In genomic region chr1:79325126-79325525, GRCh38 we compare ENCODE assay signal across 23 cellular contexts.
DNase-seq lines count a peak whose midpoint lies in the region; ATAC-seq, FAIRE-seq and TF ChIP-seq lines count a peak whose summit lies in the region.
"Had no signal": no experiment of that assay in that cellular context is flagged by ENCODE, and none has a peak within 500 bp of the region (broad histone marks: within the 10 kb centered on the region; RNA-seq: fewer than 3 reads in every experiment).

No MANE protein-coding gene starts in this region.

- intact Hi-C loops in IMR-90 (cut with micrococcal nuclease): no loop called here

- H3K27ac Mint-ChIP-seq in WTC11: no peak overlapping the region
- H3K27ac Mint-ChIP-seq: B cell; CD4-positive, CD25-positive, alpha-beta regulatory T cell; CD8-positive, alpha-beta T cell had no signal

- no peak for TF ChIP-seq POLR2A in IMR-90 (IDR thresholded peaks at IDR 0.05; ENCODE audit: low read depth, low read length)

- H3K27me3 ChIP-seq in IMR-90 (ENCODE audit: control insufficient read depth, insufficient read depth, low read length): no peaks in the 10 kb centered on the region
- H3K27me3 ChIP-seq in small intestine (ENCODE audit: control insufficient read depth in 2 of 2, insufficient read depth in 2 of 2, low read length in 2 of 2): no peaks in the 10 kb centered on the region
- no peaks in the 10 kb centered on the region for H3K27me3 ChIP-seq in mesendoderm (ENCODE audit: insufficient read depth, low read length, poor library complexity)
- H3K27me3 ChIP-seq: BLaER1 had no signal

- in situ Hi-C loops in IMR-90 (cut with MboI; ENCODE audit: low sequenced_read_pairs): no loop called here

- H3K4me1 ChIP-seq in IMR-90 (ENCODE audit: control insufficient read depth, insufficient read depth, low read length) (peaks cover 5% of the 10 kb centered on the region), small intestine (ENCODE audit: control insufficient read depth in 2 of 2, insufficient read depth in 1 of 2, low read depth in 1 of 2, low read length in 1 of 2) (no peaks in the 10 kb centered on the region), mesendoderm (ENCODE audit: control insufficient read depth, low read depth, low read length) (no peaks in the 10 kb centered on the region)
- H3K4me1 ChIP-seq: BLaER1, Caco-2, HAP-1 had no signal

- H4K8ac ChIP-seq in IMR-90 (ENCODE audit: low read depth in 2 of 2, low read length in 2 of 2) (no peak overlapping the region), mesendoderm (ENCODE audit: low read depth, low read length) (no peak overlapping the region)

- H2AK9ac ChIP-seq in IMR-90 (replicated peaks; ENCODE audit: low read depth, low read length, poor library complexity): no peak overlapping the region

- peaks cover 24% of the 10 kb centered on the region for H3K9me3 Mint-ChIP-seq in WTC11

- H3K14ac ChIP-seq in IMR-90 (replicated peaks; ENCODE audit: low read depth, low read length): no peak overlapping the region

- peaks cover 7% of the 10 kb centered on the region for H3K36me3 Mint-ChIP-seq in WTC11
- H3K36me3 Mint-ChIP-seq: CD4-positive, CD25-positive, alpha-beta regulatory T cell; CD8-positive, alpha-beta T cell had no signal

- H3K27ac ChIP-seq in IMR-90 (ENCODE audit: insufficient read depth, low read length) (no peak overlapping the region; the same call in 1 of the 2 replicates), small intestine (ENCODE audit: low read depth in 1 of 2, low read length in 1 of 2) (no peak overlapping the region), mesendoderm (ENCODE audit: low read depth, low read length) (no peak overlapping the region)
- H3K27ac ChIP-seq: BLaER1, C4-2B had no signal

- no peak overlapping the region for H3K4ac ChIP-seq in IMR-90 (ENCODE audit: low read depth, low read length)
- H3K4ac ChIP-seq in mesendoderm (ENCODE audit: low read depth, low read length): no peak overlapping the region

- POLR2A ChIA-PET in IMR-90 (lab: Charles Lee; ENCODE audit: unreplicated experiment) (no interaction called here), WTC11 (lab: Charles Lee) (no interaction called here)

- H2BK5ac ChIP-seq in IMR-90 (ENCODE audit: low read depth, low read length, poor library complexity, severe bottlenecking) (peak overlapping the region; percentile 15), mesendoderm (ENCODE audit: low read length) (no peak overlapping the region)

- peak overlapping the region; percentile 3; the same call in 1 of the 2 replicates for H2BK20ac ChIP-seq in IMR-90 (ENCODE audit: low read depth, low read length)

- H3K23ac ChIP-seq in IMR-90 (ENCODE audit: low read depth, low read length): no peak overlapping the region
- no peak overlapping the region for H3K23ac ChIP-seq in mesendoderm (ENCODE audit: low read length)

- no peaks in the 10 kb centered on the region for H3K36me3 ChIP-seq in IMR-90 (ENCODE audit: control insufficient read depth, insufficient read depth, low read length)
- no peaks in the 10 kb centered on the region for H3K36me3 ChIP-seq in small intestine (ENCODE audit: control insufficient read depth in 2 of 2, insufficient read depth in 2 of 2, low read length in 2 of 2)
- H3K36me3 ChIP-seq in mesendoderm (ENCODE audit: control insufficient read depth, insufficient read depth, low read length): no peaks in the 10 kb centered on the region
- H3K36me3 ChIP-seq: BLaER1, HAP-1 had no signal

- dilution Hi-C loops in IMR-90 (cut with HindIII; ENCODE audit: low sequenced_read_pairs, unreplicated experiment): no loop called here

- H3K9me3 ChIP-seq in IMR-90 (ENCODE audit: control insufficient read depth, insufficient read depth, low read length): peaks cover 5% of the 10 kb centered on the region; the same call in 1 of the 2 replicates
- no peaks in the 10 kb centered on the region for H3K9me3 ChIP-seq in small intestine (ENCODE audit: control insufficient read depth, low read depth)
- H3K9me3 ChIP-seq: BLaER1, Caco-2, HAP-1 had no signal

- H4K5ac ChIP-seq in IMR-90 (ENCODE audit: low read depth, low read length) (no peak overlapping the region), mesendoderm (ENCODE audit: low read length) (no peak overlapping the region)

- H2AK5ac ChIP-seq in IMR-90 (ENCODE audit: low read depth, low read length) (peak overlapping the region; percentile 71), mesendoderm (ENCODE audit: low read length) (no peak overlapping the region)

- H3K4me3 ChIP-seq in IMR-90 (ENCODE audit: insufficient read depth, low read depth, low read length) (no peak overlapping the region), small intestine (ENCODE audit: low read depth in 1 of 2, low read length in 2 of 2) (no peak overlapping the region), mesendoderm (ENCODE audit: low read length) (no peak overlapping the region)
- H3K4me3 ChIP-seq: BLaER1, HAP-1 had no signal

- H4K91ac ChIP-seq in IMR-90 (ENCODE audit: insufficient read depth, low read depth, low read length): no peak overlapping the region

- FAIRE-seq in frontal cortex (lab: Jason Lieb, UNC) (peak; percentile 80), small intestine (lab: Jason Lieb, UNC) (peak; percentile 33)
- FAIRE-seq: GM12891, GM18507, H54 had no signal

- H3K79me2 ChIP-seq in mesendoderm (ENCODE audit: control insufficient read depth, insufficient read depth, low read length): no peaks in the 10 kb centered on the region

- H3K9ac ChIP-seq in IMR-90 (ENCODE audit: low read depth, low read length): no peak overlapping the region
- no peak overlapping the region for H3K9ac ChIP-seq in mesendoderm (ENCODE audit: low read length)
- H3K9ac ChIP-seq: BLaER1 had no signal

- no peak for DNase-seq in IMR-90
- DNase-seq in WTC11 (ENCODE audit: low spot score): no peak
- DNase-seq in frontal cortex (ENCODE audit: low spot score in 2 of 2): no peak
- no peak for DNase-seq in small intestine
- no peak for DNase-seq in T-helper 1 cell
- no peak for DNase-seq in stimulated activated CD4-positive, alpha-beta T cell treated with anti-CD3 and anti-CD28 coated beads, Interleukin-4, amount 100 ng/mL, for 4 hours
- DNase-seq in mesendoderm: no peak
- no peak for DNase-seq in foreskin melanocyte
- DNase-seq: Caco-2; CD4-positive, CD25-positive, alpha-beta regulatory T cell; CD8-positive, alpha-beta T cell; DMS153; DMS79; EL; GF-D8; GOT3 had no signal

- no TSS peak for BruUV-seq in IMR-90 (replicated peaks; lab: Mats Ljungman, UMichigan)

- no peak overlapping the region for H3K4me3 Mint-ChIP-seq in WTC11
- H3K4me3 Mint-ChIP-seq: B cell; CD4-positive, CD25-positive, alpha-beta regulatory T cell; CD8-positive, alpha-beta T cell had no signal

- no peaks in the 10 kb centered on the region for H3K27me3 Mint-ChIP-seq in WTC11 (ENCODE audit: low read depth)
- H3K27me3 Mint-ChIP-seq: B cell; CD4-positive, CD25-positive, alpha-beta regulatory T cell had no signal

- no peaks in the 10 kb centered on the region for H3K9me1 ChIP-seq in IMR-90 (ENCODE audit: insufficient read depth, low read length)

- TF ChIP-seq RAD21 in IMR-90 (IDR thresholded peaks at IDR 0.05; ENCODE audit: low read length): no peak

- no peak overlapping the region for H2AFZ ChIP-seq in IMR-90 (replicated peaks; ENCODE audit: low read length, poor library complexity)

- TF ChIP-seq CTCF in IMR-90 (conservative IDR thresholded peaks at IDR 0.05; ENCODE audit: low read depth, low read length) (no peak), WTC11 (IDR thresholded peaks at IDR 0.05) (no peak)

- no peak overlapping the region for H3K56ac ChIP-seq in IMR-90 (ENCODE audit: extremely low read depth, insufficient read depth, low read length)
- no peak overlapping the region for H3K56ac ChIP-seq in mesendoderm (ENCODE audit: low read length)

- CTCF ChIA-PET in IMR-90 (lab: Yijun Ruan, JAX) (interaction anchor here (0.6 kb wide), 1 partner anchor 10 kb away, joined by 5 read pairs; no protein-coding TSS in a partner anchor), WTC11 (lab: Charles Lee) (no interaction called here)

- no peaks in the 10 kb centered on the region for H3K79me1 ChIP-seq in IMR-90 (ENCODE audit: low read depth in 1 of 2, low read length in 2 of 2)
- H3K79me1 ChIP-seq in mesendoderm (ENCODE audit: low read length): no peaks in the 10 kb centered on the region

- no CpG with 5 or more reads among the region's 2 CpGs for WGBS in IMR-90 (ENCODE audit: extremely low coverage in 2 of 2, insufficient read length in 1 of 2), 2 experiments
- WGBS in small intestine, 3 donors: 91 to 94% (median 91%) methylated on average over 2 of the region's 2 CpGs
- whole genome bisulfite sequencing in mesendoderm (ENCODE audit: extremely low coverage, insufficient coverage, low lambda C conversion rate): no CpG with 5 or more reads among the region's 2 CpGs

- peak overlapping the region; percentile 52; the same call in 1 of the 2 replicates for H2BK120ac ChIP-seq in IMR-90 (ENCODE audit: low read depth, low read length)
- no peak overlapping the region for H2BK120ac ChIP-seq in mesendoderm (ENCODE audit: low read depth, low read length)

- ATAC-seq in IMR-90 (ENCODE audit: low read depth): no peak
- ATAC-seq in WTC11: no peak
- ATAC-seq: CD8-positive, alpha-beta T cell had no signal

- no peak overlapping the region for H3K4me2 ChIP-seq in IMR-90 (ENCODE audit: low read depth, low read length)
- no peak overlapping the region for H3K4me2 ChIP-seq in mesendoderm (ENCODE audit: low read length)
- H3K4me2 ChIP-seq: BLaER1 had no signal

- peak overlapping the region; percentile 21; the same call in 1 of the 3 replicates for H2BK15ac ChIP-seq in IMR-90 (ENCODE audit: low read depth, low read length)
- H2BK15ac ChIP-seq in mesendoderm (replicated peaks; ENCODE audit: low read depth): no peak overlapping the region

- H3K18ac ChIP-seq in IMR-90 (ENCODE audit: low read depth, low read length): no peak overlapping the region
- no peak overlapping the region for H3K18ac ChIP-seq in mesendoderm (ENCODE audit: low read length)

- no peaks in the 10 kb centered on the region for H4K20me1 ChIP-seq in IMR-90 (ENCODE audit: insufficient read depth, low read length)
- H4K20me1 ChIP-seq: BLaER1 had no signal

- H3K4me1 Mint-ChIP-seq in WTC11: peaks cover 10% of the 10 kb centered on the region; the same call in 1 of the 2 replicates
- H3K4me1 Mint-ChIP-seq: B cell; CD4-positive, CD25-positive, alpha-beta regulatory T cell had no signal

TF ChIP-seq in WTC11, 78 proteins besides CTCF, POLR2A, EP300 and RAD21 (continues in another document):
- TF ChIP-seq ELF4 (CRISPR knock-in tag; IDR thresholded peaks at IDR 0.05; ENCODE audit: low read depth): no peak
- no peak for TF ChIP-seq MAX (CRISPR knock-in tag; IDR thresholded peaks at IDR 0.05)
